In genomic region chr5:52674815-52675545, GRCh38 we compare ENCODE assay signal across 14 cellular contexts.
DNase-seq lines count a peak whose midpoint lies in the region; ATAC-seq and TF ChIP-seq lines count a peak whose summit lies in the region.
"Had no signal": no experiment of that assay in that cellular context is flagged by ENCODE, and none has a peak within 500 bp of the region (broad histone marks: within the 10 kb centered on the region; RNA-seq: fewer than 3 reads in every experiment).

No MANE protein-coding gene starts in this region.

- no peak overlapping the region for H2AFZ ChIP-seq in fibroblast of lung (ENCODE audit: low read length)

- TF ChIP-seq CTCF in RWPE2 (IDR thresholded peaks at IDR 0.05; ENCODE audit: poor library complexity, severe bottlenecking) (no peak), fibroblast of lung (conservative IDR thresholded peaks at IDR 0.05 in 1 of 2, IDR thresholded peaks at IDR 0.05 in 1 of 2; ENCODE audit: low read depth in 1 of 2, low read length in 2 of 2) (no peak)

- H3K9me3 ChIP-seq in RWPE2 (ENCODE audit: severe bottlenecking) (no peaks in the 10 kb centered on the region), fibroblast of lung (ENCODE audit: control insufficient read depth, insufficient read depth, low read depth, low read length) (no peaks in the 10 kb centered on the region)
- H3K9me3 ChIP-seq: Caco-2, ovary had no signal

- peak overlapping the region; percentile 40 for H3K4me2 ChIP-seq in fibroblast of lung (ENCODE audit: extremely low read depth, insufficient read depth, low read length)

- H3K4me1 ChIP-seq in RWPE2 (ENCODE audit: insufficient read depth, poor library complexity, severe bottlenecking) (peaks cover 9% of the 10 kb centered on the region), fibroblast of lung (ENCODE audit: control insufficient read depth, extremely low read depth, insufficient read depth, low read length) (peaks cover 7% of the 10 kb centered on the region)
- H3K4me1 ChIP-seq: Caco-2 had no signal

- H3K27me3 ChIP-seq in RWPE2 (ENCODE audit: insufficient read depth, poor library complexity, severe bottlenecking): peaks cover 2% of the 10 kb centered on the region
- H3K27me3 ChIP-seq in fibroblast of lung (ENCODE audit: control insufficient read depth, insufficient read depth, low read length): no peaks in the 10 kb centered on the region
- H3K27me3 ChIP-seq: ovary had no signal

- H3K79me2 ChIP-seq in fibroblast of lung (ENCODE audit: control insufficient read depth, insufficient read depth, low read length): no peaks in the 10 kb centered on the region

- H3K4me3 ChIP-seq in RWPE2 (ENCODE audit: severe bottlenecking): no peak overlapping the region
- no peak overlapping the region for H3K4me3 ChIP-seq in fibroblast of lung (replicated peaks in 1 of 4; ENCODE audit: control extremely low read depth in 1 of 4, insufficient read depth in 1 of 4, low read depth in 3 of 4, low read length in 4 of 4)
- H3K4me3 ChIP-seq in skeletal muscle cell (ENCODE audit: low read depth, low read length): no peak overlapping the region
- H3K4me3 ChIP-seq: lung, ovary had no signal

- no peak overlapping the region for H3K9ac ChIP-seq in fibroblast of lung (ENCODE audit: insufficient read depth, low read length)

- DNase-seq in GM03348 (ENCODE audit: low spot score) (peak; percentile 27), RWPE2 (ENCODE audit: low spot score) (no peak), fibroblast of lung (ENCODE audit: low read depth in 2 of 2) (peak; percentile 50 to 51), skeletal muscle cell (ENCODE audit: low read depth) (peak; percentile 76), DMS79 (lab: John Stamatoyannopoulos, UW) (no peak), T-helper 2 cell (no peak)
- no peak for DNase-seq in activated T-cell treated with anti-CD3 and anti-CD28 coated beads, Interleukin-2, amount 50 U/mL, for 48 hours
- DNase-seq: activated CD4-positive, alpha-beta T cell treated with anti-CD3 and anti-CD28 coated beads, Interleukin-2, amount 10 ng/mL, durations not matched to agents 7 days and 5 days; Caco-2; glutamatergic neuron; GOT3; ovary had no signal

- ATAC-seq in RWPE2 (ENCODE audit: low read depth): peak; percentile 83
- no peak for ATAC-seq in HG03159 (IDR thresholded peaks at IDR 0.05; ENCODE audit: unreplicated experiment)

- no peaks in the 10 kb centered on the region for H3K36me3 ChIP-seq in RWPE2 (ENCODE audit: low read depth)
- no peaks in the 10 kb centered on the region for H3K36me3 ChIP-seq in fibroblast of lung (ENCODE audit: control insufficient read depth, insufficient read depth, low read length)
- H3K36me3 ChIP-seq: ovary had no signal

- H3K27ac ChIP-seq in RWPE2 (ENCODE audit: poor library complexity, severe bottlenecking): no peak overlapping the region
- H3K27ac ChIP-seq in fibroblast of lung (ENCODE audit: insufficient read depth, low read length): peak overlapping the region; percentile 47
- H3K27ac ChIP-seq: ovary had no signal

- no peaks in the 10 kb centered on the region for H4K20me1 ChIP-seq in fibroblast of lung (ENCODE audit: control insufficient read depth, extremely low read depth, insufficient read depth, low read length)

Comparison
In these comparisons a context has a peak if more than half of its experiments do, and no peak if none do; other contexts are left out.
1. DNase-seq: peak in GM03348 (single experiment), fibroblast of lung (2 of 2) and skeletal muscle cell (single experiment); none in RWPE2 (single experiment), DMS79 (single experiment), T-helper 2 cell (0 of 5) and activated T-cell treated with anti-CD3 and anti-CD28 coated beads, Interleukin-2, amount 50 U/mL, for 48 hours (0 of 2).